Comparison of ENCODE assay signal across 2 cellular contexts in the genomic region with DNA sequence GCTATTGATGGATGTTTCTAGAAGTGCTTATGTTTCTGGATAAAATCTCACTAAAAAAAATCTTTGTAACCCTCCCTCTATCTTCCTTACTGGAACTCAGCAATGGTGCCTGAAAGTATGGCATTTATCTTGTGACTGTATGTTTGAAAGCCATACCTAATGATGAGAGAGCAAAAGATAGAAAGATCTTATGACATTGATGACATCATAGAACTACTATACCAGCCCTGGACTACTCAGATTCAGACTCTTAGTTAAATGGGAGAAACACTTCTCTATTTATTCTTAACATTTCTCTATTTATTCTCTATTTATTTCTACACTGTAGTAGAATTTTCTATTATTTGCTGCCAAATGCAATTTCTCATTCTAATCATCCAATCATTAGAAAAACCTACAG.
TF ChIP-seq lines count a peak whose summit lies in the region.

No MANE protein-coding gene starts in this region.

TF ChIP-seq in HepG2, 621 proteins besides CTCF, POLR2A, EP300 and RAD21:
- TF ChIP-seq CREB1 (IDR thresholded peaks at IDR 0.05) (peak; percentile 68), CREB1 (CRISPR knock-in tag; IDR thresholded peaks at IDR 0.05) (no peak), SMARCE1 (IDR thresholded peaks at IDR 0.05; ENCODE audit: borderline replicate concordance) (no peak), ZNF263 (CRISPR knock-in tag; IDR thresholded peaks at IDR 0.05) (no peak), KLF12 (CRISPR knock-in tag; IDR thresholded peaks at IDR 0.05; ENCODE audit: borderline replicate concordance) (no peak), NPAS2 (CRISPR knock-in tag; IDR thresholded peaks at IDR 0.05; ENCODE audit: borderline replicate concordance) (no peak), TOE1 (CRISPR knock-in tag; IDR thresholded peaks at IDR 0.05) (no peak), RXRA (CRISPR knock-in tag; IDR thresholded peaks at IDR 0.05) (no peak), ATF7 (IDR thresholded peaks at IDR 0.05) (peak; percentile 80), ATF7 (CRISPR knock-in tag; IDR thresholded peaks at IDR 0.05) (no peak), PRMT3 (CRISPR knock-in tag; IDR thresholded peaks at IDR 0.05; ENCODE audit: borderline replicate concordance, low read depth) (no peak), CBFB (CRISPR knock-in tag; IDR thresholded peaks at IDR 0.05) (no peak), ZNF234 (CRISPR knock-in tag; conservative IDR thresholded peaks at IDR 0.05) (no peak)
- TF ChIP-seq, protein P1, sequence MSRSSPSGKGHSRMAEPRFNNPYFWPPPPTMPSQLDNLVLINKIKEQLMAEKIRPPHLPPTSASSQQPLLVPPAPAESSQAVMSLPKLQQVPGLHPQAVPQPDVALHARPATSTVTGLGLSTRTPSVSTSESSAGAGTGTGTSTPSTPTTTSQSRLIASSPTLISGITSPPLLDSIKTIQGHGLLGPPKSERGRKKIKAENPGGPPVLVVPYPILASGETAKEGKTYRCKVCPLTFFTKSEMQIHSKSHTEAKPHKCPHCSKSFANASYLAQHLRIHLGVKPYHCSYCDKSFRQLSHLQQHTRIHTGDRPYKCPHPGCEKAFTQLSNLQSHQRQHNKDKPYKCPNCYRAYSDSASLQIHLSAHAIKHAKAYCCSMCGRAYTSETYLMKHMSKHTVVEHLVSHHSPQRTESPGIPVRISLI (CRISPR knock-in tag; IDR thresholded peaks at IDR 0.05; ENCODE audit: borderline replicate concordance): no peak
- TF ChIP-seq, protein P2, sequence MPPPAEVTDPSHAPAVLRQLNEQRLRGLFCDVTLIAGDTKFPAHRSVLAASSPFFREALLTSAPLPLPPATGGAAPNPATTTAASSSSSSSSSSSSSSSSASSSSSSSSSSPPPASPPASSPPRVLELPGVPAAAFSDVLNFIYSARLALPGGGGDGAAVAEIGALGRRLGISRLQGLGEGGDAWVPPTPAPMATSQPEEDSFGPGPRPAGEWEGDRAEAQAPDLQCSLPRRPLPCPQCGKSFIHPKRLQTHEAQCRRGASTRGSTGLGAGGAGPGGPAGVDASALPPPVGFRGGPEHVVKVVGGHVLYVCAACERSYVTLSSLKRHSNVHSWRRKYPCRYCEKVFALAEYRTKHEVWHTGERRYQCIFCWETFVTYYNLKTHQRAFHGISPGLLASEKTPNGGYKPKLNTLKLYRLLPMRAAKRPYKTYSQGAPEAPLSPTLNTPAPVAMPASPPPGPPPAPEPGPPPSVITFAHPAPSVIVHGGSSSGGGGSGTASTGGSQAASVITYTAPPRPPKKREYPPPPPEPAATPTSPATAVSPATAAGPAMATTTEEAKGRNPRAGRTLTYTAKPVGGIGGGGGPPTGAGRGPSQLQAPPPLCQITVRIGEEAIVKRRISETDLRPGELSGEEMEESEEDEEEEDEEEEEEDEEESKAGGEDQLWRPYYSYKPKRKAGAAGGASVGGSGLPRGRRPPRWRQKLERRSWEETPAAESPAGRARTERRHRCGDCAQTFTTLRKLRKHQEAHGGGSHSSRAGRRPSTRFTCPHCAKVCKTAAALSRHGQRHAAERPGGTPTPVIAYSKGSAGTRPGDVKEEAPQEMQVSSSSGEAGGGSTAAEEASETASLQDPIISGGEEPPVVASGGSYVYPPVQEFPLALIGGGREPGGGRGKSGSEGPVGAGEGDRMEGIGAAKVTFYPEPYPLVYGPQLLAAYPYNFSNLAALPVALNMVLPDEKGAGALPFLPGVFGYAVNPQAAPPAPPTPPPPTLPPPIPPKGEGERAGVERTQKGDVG (CRISPR knock-in tag; IDR thresholded peaks at IDR 0.05; ENCODE audit: borderline replicate concordance): no peak
- TF ChIP-seq, protein P3, sequence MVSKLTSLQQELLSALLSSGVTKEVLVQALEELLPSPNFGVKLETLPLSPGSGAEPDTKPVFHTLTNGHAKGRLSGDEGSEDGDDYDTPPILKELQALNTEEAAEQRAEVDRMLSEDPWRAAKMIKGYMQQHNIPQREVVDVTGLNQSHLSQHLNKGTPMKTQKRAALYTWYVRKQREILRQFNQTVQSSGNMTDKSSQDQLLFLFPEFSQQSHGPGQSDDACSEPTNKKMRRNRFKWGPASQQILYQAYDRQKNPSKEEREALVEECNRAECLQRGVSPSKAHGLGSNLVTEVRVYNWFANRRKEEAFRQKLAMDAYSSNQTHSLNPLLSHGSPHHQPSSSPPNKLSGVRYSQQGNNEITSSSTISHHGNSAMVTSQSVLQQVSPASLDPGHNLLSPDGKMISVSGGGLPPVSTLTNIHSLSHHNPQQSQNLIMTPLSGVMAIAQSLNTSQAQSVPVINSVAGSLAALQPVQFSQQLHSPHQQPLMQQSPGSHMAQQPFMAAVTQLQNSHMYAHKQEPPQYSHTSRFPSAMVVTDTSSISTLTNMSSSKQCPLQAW (CRISPR knock-in tag; IDR thresholded peaks at IDR 0.05): no peak

TF ChIP-seq in HEK293, 187 proteins besides CTCF, POLR2A, EP300 and RAD21:
- TF ChIP-seq, protein P4, sequence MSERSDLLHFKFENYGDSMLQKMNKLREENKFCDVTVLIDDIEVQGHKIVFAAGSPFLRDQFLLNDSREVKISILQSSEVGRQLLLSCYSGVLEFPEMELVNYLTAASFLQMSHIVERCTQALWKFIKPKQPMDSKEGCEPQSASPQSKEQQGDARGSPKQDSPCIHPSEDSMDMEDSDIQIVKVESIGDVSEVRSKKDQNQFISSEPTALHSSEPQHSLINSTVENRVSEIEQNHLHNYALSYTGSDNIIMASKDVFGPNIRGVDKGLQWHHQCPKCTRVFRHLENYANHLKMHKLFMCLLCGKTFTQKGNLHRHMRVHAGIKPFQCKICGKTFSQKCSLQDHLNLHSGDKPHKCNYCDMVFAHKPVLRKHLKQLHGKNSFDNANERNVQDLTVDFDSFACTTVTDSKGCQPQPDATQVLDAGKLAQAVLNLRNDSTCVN (tag by site-specific recombination; optimal IDR thresholded peaks at IDR 0.05): no peak
- TF ChIP-seq, protein P5, sequence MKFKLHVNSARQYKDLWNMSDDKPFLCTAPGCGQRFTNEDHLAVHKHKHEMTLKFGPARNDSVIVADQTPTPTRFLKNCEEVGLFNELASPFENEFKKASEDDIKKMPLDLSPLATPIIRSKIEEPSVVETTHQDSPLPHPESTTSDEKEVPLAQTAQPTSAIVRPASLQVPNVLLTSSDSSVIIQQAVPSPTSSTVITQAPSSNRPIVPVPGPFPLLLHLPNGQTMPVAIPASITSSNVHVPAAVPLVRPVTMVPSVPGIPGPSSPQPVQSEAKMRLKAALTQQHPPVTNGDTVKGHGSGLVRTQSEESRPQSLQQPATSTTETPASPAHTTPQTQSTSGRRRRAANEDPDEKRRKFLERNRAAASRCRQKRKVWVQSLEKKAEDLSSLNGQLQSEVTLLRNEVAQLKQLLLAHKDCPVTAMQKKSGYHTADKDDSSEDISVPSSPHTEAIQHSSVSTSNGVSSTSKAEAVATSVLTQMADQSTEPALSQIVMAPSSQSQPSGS (tag by site-specific recombination; IDR thresholded peaks at IDR 0.05; ENCODE audit: low read depth): 0 out of 2 replicates have a peak, but pooled peaks have one; percentile 16
